Comparison of ENCODE assay signal across 11 cellular contexts in the genomic region with DNA sequence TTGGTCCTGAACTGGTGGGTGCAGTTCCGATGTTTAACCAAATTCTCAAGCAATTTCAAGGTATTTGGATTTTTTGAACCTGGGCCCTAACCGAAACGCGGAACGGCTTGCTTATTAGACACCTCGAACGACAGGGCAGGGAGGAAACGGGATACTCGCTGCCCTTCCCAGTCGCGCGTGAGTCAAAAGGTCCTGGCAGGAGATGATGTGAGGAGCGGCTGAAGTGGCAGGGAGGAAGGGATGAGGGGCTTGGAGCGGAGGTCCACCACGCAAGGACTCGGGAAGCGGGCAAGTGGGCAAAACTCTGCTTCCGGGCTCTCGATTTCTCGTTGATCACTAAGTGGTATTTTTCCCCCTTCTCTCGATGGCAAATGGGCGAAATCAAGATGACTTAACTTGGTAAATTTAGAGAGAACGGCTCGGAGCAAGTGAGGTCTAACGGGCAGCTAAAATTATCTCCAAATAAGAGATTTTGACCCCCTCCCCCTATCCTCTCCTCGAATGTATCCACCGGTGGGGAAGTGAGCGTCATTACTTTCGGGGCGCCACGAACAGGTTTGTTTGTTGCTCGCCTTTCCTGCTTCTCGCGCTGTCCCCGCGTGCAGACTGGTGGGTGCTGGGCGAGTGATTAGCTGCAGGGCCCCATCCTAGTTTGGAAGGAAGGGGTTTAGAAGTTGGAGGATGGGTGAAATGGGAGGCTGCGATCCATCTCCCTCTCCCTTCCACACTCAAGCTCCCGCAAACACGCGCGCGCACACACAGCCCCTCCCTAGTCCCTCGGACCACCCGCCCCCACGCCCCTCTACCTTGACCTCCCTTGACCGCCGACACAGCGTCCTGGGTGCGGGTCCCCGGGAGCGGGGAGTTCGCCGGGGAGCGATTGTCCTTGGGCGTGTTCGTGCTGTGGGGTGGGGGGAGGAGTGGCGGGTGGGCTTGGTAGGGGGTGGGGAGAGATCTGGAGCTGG. TPM values are rescaled to one million over a fixed set of nuclear protein-coding genes. Genes with fewer than 3 reads are reported as not detected.
DNase-seq lines count a peak whose midpoint lies in the region; ATAC-seq, FAIRE-seq and TF ChIP-seq lines count a peak whose summit lies in the region.
"Had no signal": no experiment of that assay in that cellular context is flagged by ENCODE, and none has a peak within 500 bp of the region (broad histone marks: within the 10 kb centered on the region; RNA-seq: fewer than 3 reads in every experiment).

No MANE protein-coding gene starts in this region.

- H3K9me3 Mint-ChIP-seq in nephron: no peaks in the 10 kb centered on the region

- POLR2A ChIA-PET in endothelial cell of umbilical vein (lab: Charles Lee): no interaction called here

- TF ChIP-seq CTCF in cardiac muscle cell (IDR thresholded peaks at IDR 0.05; ENCODE audit: low read depth, low read length) (no peak), endothelial cell of umbilical vein (IDR thresholded peaks at IDR 0.05; ENCODE audit: extremely low read depth in 1 of 2, insufficient read depth in 1 of 2, low read depth in 1 of 2, low read length in 2 of 2) (no peak), nephron (IDR thresholded peaks at IDR 0.05; ENCODE audit: unreplicated experiment in 3 of 3) (no peak), uterus (IDR thresholded peaks at IDR 0.05) (no peak)

- H3K27ac ChIP-seq in cardiac muscle cell (no peak overlapping the region), endothelial cell of umbilical vein (ENCODE audit: insufficient read depth, low read depth, low read length) (no peak overlapping the region), uterus (no peak overlapping the region)

- H3K4me1 Mint-ChIP-seq in nephron: peaks cover 40% of the 10 kb centered on the region

- H3K9me3 ChIP-seq in cardiac muscle cell (ENCODE audit: low read depth): no peaks in the 10 kb centered on the region
- no peaks in the 10 kb centered on the region for H3K9me3 ChIP-seq in endothelial cell of umbilical vein (replicated peaks; ENCODE audit: control insufficient read depth, insufficient read depth, low read length)
- H3K9me3 ChIP-seq in uterus: no peaks in the 10 kb centered on the region

- no peak overlapping the region for H3K9ac ChIP-seq in endothelial cell of umbilical vein (replicated peaks; ENCODE audit: extremely low read depth, insufficient read depth, low read length)

- no peak overlapping the region for H2AFZ ChIP-seq in endothelial cell of umbilical vein (ENCODE audit: low read depth, low read length)

- no peaks in the 10 kb centered on the region for H3K9me1 ChIP-seq in endothelial cell of umbilical vein (replicated peaks; ENCODE audit: control insufficient read depth, extremely low read depth, insufficient read depth, low read length)

- H3K27me3 Mint-ChIP-seq in nephron (ENCODE audit: low read depth): peaks cover 65% of the 10 kb centered on the region

- peak overlapping the region; percentile 31 for H3K4me2 ChIP-seq in endothelial cell of umbilical vein (ENCODE audit: insufficient read depth, low read length)

- FAIRE-seq in endothelial cell of umbilical vein (lab: Jason Lieb, UNC): no peak

- in situ Hi-C loops in KBM-7 (cut with MboI; ENCODE audit: low pct_unique_long_range_greater_than_20kb, low sequenced_read_pairs): no loop called here

- intact Hi-C loops in Right ventricle myocardium inferior (cut with DNase I): loop anchor here (5.0 kb wide), 1 partner anchor 216 kb away; no protein-coding TSS in a partner anchor
- intact Hi-C loops in endothelial cell of umbilical vein (cut with micrococcal nuclease): loop anchor here (2.0 kb wide), 1 partner anchor 218 kb away; no protein-coding TSS in a partner anchor
- intact Hi-C loops in uterus (cut with DNase I; ENCODE audit: low total_unique reads): no loop called here

- no peaks in the 10 kb centered on the region for H4K20me1 ChIP-seq in endothelial cell of umbilical vein (replicated peaks; ENCODE audit: control insufficient read depth, extremely low read depth, insufficient read depth, low read length)

- H3K27ac Mint-ChIP-seq in nephron: peak overlapping the region; percentile 12 to 63 (median 39)
- H3K27ac Mint-ChIP-seq: CD4-positive, alpha-beta memory T cell had no signal

- peaks cover 52% of the 10 kb centered on the region for H3K27me3 ChIP-seq in cardiac muscle cell
- H3K27me3 ChIP-seq in endothelial cell of umbilical vein (ENCODE audit: control insufficient read depth in 2 of 2, insufficient read depth in 2 of 2, low read length in 2 of 2): peaks cover 79 to 97% of the 10 kb centered on the region in 2 experiments
- H3K27me3 ChIP-seq in uterus: peaks cover 0 to 29% of the 10 kb centered on the region in 2 donors

- DNase-seq in cardiac muscle cell (ENCODE audit: low read depth in 1 of 2, low spot score in 1 of 2): no peak
- no peak for DNase-seq in Right ventricle myocardium inferior (ENCODE audit: missing footprints)
- peak; percentile 6 for DNase-seq in endothelial cell of umbilical vein (ENCODE audit: low read depth, low spot score)
- no peak for DNase-seq in uterus
- no peak for DNase-seq in NCI-H2196 treated with DMSO at 0.1 percent for 48 hours (lab: John Stamatoyannopoulos, UW; ENCODE audit: unreplicated experiment)
- no peak for DNase-seq in KBM-7
- DNase-seq in NCI-H774 (lab: John Stamatoyannopoulos, UW): no peak
- DNase-seq: CD4-positive, alpha-beta memory T cell; NCI-H1694; SW 1271 had no signal

- H3K36me3 ChIP-seq in cardiac muscle cell: no peaks in the 10 kb centered on the region
- no peaks in the 10 kb centered on the region for H3K36me3 ChIP-seq in endothelial cell of umbilical vein (ENCODE audit: control insufficient read depth in 2 of 2, extremely low read depth in 1 of 2, insufficient read depth in 2 of 2, low read length in 2 of 2)
- no peaks in the 10 kb centered on the region for H3K36me3 ChIP-seq in uterus

- dilution Hi-C loops in endothelial cell of umbilical vein (cut with MboI; ENCODE audit: extremely low pct_ligation_motif_present, low sequenced_read_pairs): no loop called here

- no TSS peak for BruUV-seq in endothelial cell of umbilical vein (replicated peaks; lab: Mats Ljungman, UMichigan)

- H3K79me2 ChIP-seq in endothelial cell of umbilical vein (ENCODE audit: control insufficient read depth, insufficient read depth, low read length): no peaks in the 10 kb centered on the region

- no peak for TF ChIP-seq POLR2A in endothelial cell of umbilical vein (IDR thresholded peaks at IDR 0.05; ENCODE audit: low read depth, low read length)
- TF ChIP-seq POLR2A in uterus (IDR thresholded peaks at IDR 0.05): no peak

- H3K36me3 Mint-ChIP-seq in nephron (ENCODE audit: low read depth): no peaks in the 10 kb centered on the region
- H3K36me3 Mint-ChIP-seq: CD4-positive, alpha-beta memory T cell had no signal

- H3K4me3 ChIP-seq in cardiac muscle cell (peak overlapping the region; percentile 58), endothelial cell of umbilical vein (replicated peaks in 1 of 3; ENCODE audit: insufficient read depth in 1 of 3, low read depth in 1 of 3, low read length in 3 of 3) (no peak overlapping the region), uterus (peak overlapping the region; percentile 29 to 47)

- peak overlapping the region in 2 of 3 experiments; percentile 88 to 94 for H3K4me3 Mint-ChIP-seq in nephron

- peaks cover 31% of the 10 kb centered on the region for H3K4me1 ChIP-seq in cardiac muscle cell (ENCODE audit: low read depth)
- H3K4me1 ChIP-seq in endothelial cell of umbilical vein (ENCODE audit: control insufficient read depth, extremely low read depth, insufficient read depth, low read length): peaks cover 7% of the 10 kb centered on the region
- H3K4me1 ChIP-seq in uterus: peaks cover 0 to 16% of the 10 kb centered on the region in 2 donors

- CTCF ChIA-PET in endothelial cell of umbilical vein (lab: Charles Lee): interaction anchor here (1.8 to 3.5 kb wide), 2 partner anchors 80 to 218 kb away, joined by 15 to 49 read pairs; no protein-coding TSS in a partner anchor

- ATAC-seq in Right ventricle myocardium inferior: no peak

TF ChIP-seq in endothelial cell of umbilical vein, 7 proteins besides CTCF, POLR2A, EP300 and RAD21:
- TF ChIP-seq MYC (IDR thresholded peaks at IDR 0.05; ENCODE audit: low read depth, low read length): no peak
- peak; percentile 66 for TF ChIP-seq EZH2 (IDR thresholded peaks at IDR 0.05; ENCODE audit: borderline replicate concordance, low read depth, low read length, severe bottlenecking)
TF ChIP-seq in endothelial cell of umbilical vein: peak in this region for 1.

RNA-seq across cellular contexts. Expression of a gene that starts 1.0 kb away (rescaled TPM):
- total RNA-seq in cardiac muscle cell (2.6 and 4.7 TPM in 2 replicates), Right ventricle myocardium inferior (0.78 TPM), endothelial cell of umbilical vein (not detected in 2 replicates), uterus (1 to 10 TPM in 2 of 4 donors, under 1 TPM in 1, not detected in 1; 0.26 to 7.1 (median 3.5) TPM)
- polyA plus RNA-seq in cardiac muscle cell (3.9 and 8.7 TPM in 2 replicates), endothelial cell of umbilical vein (not detected in 2 replicates)
- not detected in 2 replicates for polyA plus RNA-seq in endothelial cell of umbilical vein (2011; cell fraction: cytosol; rRNA removed)
- not detected in 2 replicates for polyA plus RNA-seq in endothelial cell of umbilical vein (2011; cell fraction: nucleus; rRNA removed)
- 0.20 TPM in 1 of 2 replicates, not detected in the other for polyA plus RNA-seq in endothelial cell of umbilical vein (2012)
- polyA minus RNA-seq in endothelial cell of umbilical vein: not detected in 2 replicates
- polyA minus RNA-seq in endothelial cell of umbilical vein (2011; cell fraction: cytosol; rRNA and poly(A)+ RNA removed): not detected
- polyA minus RNA-seq in endothelial cell of umbilical vein (2011; cell fraction: nucleus; rRNA and poly(A)+ RNA removed): not detected in 2 replicates
- total RNA-seq: CD4-positive, alpha-beta memory T cell had no signal
- polyA plus RNA-seq: CD4-positive, alpha-beta memory T cell had no signal

Comparison
In these comparisons a context has a peak if more than half of its experiments do, and no peak if none do; other contexts are left out.
1. H3K4me3 ChIP-seq: peak in cardiac muscle cell (single experiment) and uterus (2 of 2); none in endothelial cell of umbilical vein (0 of 3).